Comparison of ENCODE assay signal across 16 cellular contexts in the genomic region with DNA sequence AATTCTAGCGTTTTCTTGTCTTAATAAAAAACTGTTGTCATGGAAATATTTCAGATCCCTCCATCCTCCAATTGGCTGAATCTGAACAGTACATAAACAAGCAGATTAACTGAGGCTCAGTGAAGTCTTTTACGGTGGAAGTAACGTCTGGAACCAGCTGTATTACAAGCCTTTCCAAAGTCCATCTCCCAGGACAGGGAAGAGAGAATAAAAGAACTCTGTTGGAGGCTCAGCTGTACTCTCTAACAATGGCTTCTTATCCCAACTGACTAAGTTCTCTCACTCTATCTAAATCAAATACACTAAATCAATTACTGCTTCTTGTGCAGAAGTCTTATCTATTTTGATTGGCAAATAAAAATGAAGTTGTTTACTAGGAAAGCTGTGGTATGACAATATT.
"Had no signal": no experiment of that assay in that cellular context is flagged by ENCODE, and none has a peak within 500 bp of the region (broad histone marks: within the 10 kb centered on the region; RNA-seq: fewer than 3 reads in every experiment).

No MANE protein-coding gene starts in this region.

- H3K9me3 ChIP-seq: heart left ventricle, suprapubic skin, upper lobe of left lung had no signal

- H3K27me3 ChIP-seq: brain microvascular endothelial cell, suprapubic skin, upper lobe of left lung had no signal

- H3K36me3 ChIP-seq: brain microvascular endothelial cell, heart left ventricle, suprapubic skin, upper lobe of left lung had no signal

- H3K27ac ChIP-seq: brain microvascular endothelial cell, heart left ventricle, suprapubic skin, upper lobe of left lung had no signal

- H3K4me1 ChIP-seq: heart left ventricle, suprapubic skin, upper lobe of left lung had no signal

- H3K4me3 ChIP-seq: heart left ventricle, suprapubic skin, upper lobe of left lung had no signal

- DNase-seq: activated CD4-positive, alpha-beta memory T cell treated with anti-CD3 and anti-CD28 coated beads for 36 hours; activated CD4-positive, CD25-positive, alpha-beta regulatory T cell treated with anti-CD3 and anti-CD28 coated beads, Interleukin-2, amount 50 U/mL, for 72 hours; activated gamma-delta T cell; activated T-cell treated with anti-CD3 and anti-CD28 coated beads, Interleukin-2, amount 50 U/mL, for 48 hours; amygdala; brain microvascular endothelial cell; erythroblast; heart left ventricle; left ventricle myocardium superior; posterior cingulate gyrus; right cardiac atrium; stimulated activated CD4-positive, alpha-beta T cell treated with anti-CD3 and anti-CD28 coated beads, Interleukin-2, amount 100 ng/mL, for 48 hours; stimulated activated naive CD4-positive, alpha-beta T cell treated with Interleukin-2 at 50 U/mL for 16 hours; T-helper 2 cell; upper lobe of left lung had no signal
